11 cellular contexts compared by ENCODE assay signal in the genomic region with DNA sequence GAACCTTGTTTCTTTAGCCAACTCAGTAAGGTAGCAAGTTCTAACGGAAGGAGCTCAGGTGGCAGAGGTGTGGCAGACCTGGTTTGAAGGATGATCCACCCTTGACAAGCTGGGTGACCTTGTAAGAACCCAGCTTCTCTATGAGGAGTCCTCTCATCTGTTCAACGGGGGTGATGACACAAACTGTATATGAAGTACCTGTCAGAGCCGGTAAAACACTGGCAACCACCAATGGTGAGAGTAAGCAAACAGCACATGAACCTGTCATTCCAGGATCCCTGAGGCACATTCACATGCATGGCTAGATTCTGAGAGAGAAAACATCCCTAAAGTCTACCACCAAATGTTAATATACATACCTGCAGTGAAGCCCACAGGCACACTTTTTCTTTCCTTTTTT. TPM values are rescaled to one million over a fixed set of nuclear protein-coding genes. Genes with fewer than 3 reads are reported as not detected.
A peak's percentile ranks its signal among the peaks of the same experiment; 100 is the strongest.
DNase-seq lines count a peak whose midpoint lies in the region; ATAC-seq and TF ChIP-seq lines count a peak whose summit lies in the region.
"Had no signal": no experiment of that assay in that cellular context is flagged by ENCODE, and none has a peak within 500 bp of the region (broad histone marks: within the 10 kb centered on the region; RNA-seq: fewer than 3 reads in every experiment).

No MANE protein-coding gene starts in this region.

- H3K4me3 ChIP-seq in neuronal stem cell (ENCODE audit: low read length in 2 of 2): no peak overlapping the region
- H3K4me3 ChIP-seq: breast epithelium, mucosa of descending colon had no signal

- H3K27ac Mint-ChIP-seq in stimulated activated effector memory CD8-positive, alpha-beta T cell treated with anti-CD3 and anti-CD28 coated beads, Interleukin-12 subunit alpha, Interleukin-12 subunit beta, amount 100 ng/mL, for 72 hours: no peak overlapping the region

- H3K79me1 ChIP-seq in neuronal stem cell (ENCODE audit: low read depth, low read length): peaks cover 10% of the 10 kb centered on the region

- peaks cover 6% of the 10 kb centered on the region for H3K36me3 Mint-ChIP-seq in activated T-cell treated with anti-CD3 and anti-CD28 coated beads, Interleukin-2, amount 50 U/mL, for 4 hours (ENCODE audit: insufficient read depth)
- peaks cover 17% of the 10 kb centered on the region for H3K36me3 Mint-ChIP-seq in stimulated activated effector memory CD8-positive, alpha-beta T cell treated with anti-CD3 and anti-CD28 coated beads, Interleukin-12 subunit alpha, Interleukin-12 subunit beta, amount 100 ng/mL, for 72 hours

- no peak overlapping the region for H2AFZ ChIP-seq in neuronal stem cell (ENCODE audit: low read length)

- H3K4me1 Mint-ChIP-seq in activated T-cell treated with anti-CD3 and anti-CD28 coated beads, Interleukin-2, amount 50 U/mL, for 4 hours (ENCODE audit: low read depth): peaks cover 44% of the 10 kb centered on the region
- H3K4me1 Mint-ChIP-seq in stimulated activated effector memory CD8-positive, alpha-beta T cell treated with anti-CD3 and anti-CD28 coated beads, Interleukin-12 subunit alpha, Interleukin-12 subunit beta, amount 100 ng/mL, for 72 hours: peaks cover 31% of the 10 kb centered on the region

- no peak overlapping the region for H3K18ac ChIP-seq in neuronal stem cell (ENCODE audit: low read length)

- no peak overlapping the region for H3K14ac ChIP-seq in neuronal stem cell (ENCODE audit: low read length)

- no peak overlapping the region for H2BK120ac ChIP-seq in neuronal stem cell (ENCODE audit: low read depth, low read length)

- H3K27ac ChIP-seq in VCaP: peak overlapping the region; percentile 93
- no peak overlapping the region for H3K27ac ChIP-seq in foreskin keratinocyte
- no peak overlapping the region for H3K27ac ChIP-seq in neuronal stem cell (replicated peaks; ENCODE audit: low read length)

- no peak overlapping the region for H2BK5ac ChIP-seq in neuronal stem cell (ENCODE audit: low read length)

- TF ChIP-seq CTCF in VCaP (conservative IDR thresholded peaks at IDR 0.05) (no peak), foreskin keratinocyte (conservative IDR thresholded peaks at IDR 0.05) (no peak)

- H4K8ac ChIP-seq in neuronal stem cell (ENCODE audit: low read depth, low read length): no peak overlapping the region

- H2BK12ac ChIP-seq in neuronal stem cell (ENCODE audit: low read length): no peak overlapping the region

- no peak overlapping the region for H3K9ac ChIP-seq in neuronal stem cell (ENCODE audit: low read depth, low read length, poor library complexity)

- H4K91ac ChIP-seq in neuronal stem cell (ENCODE audit: low read depth, low read length, poor library complexity): no peak overlapping the region

- H3K27me3 ChIP-seq in foreskin keratinocyte: no peaks in the 10 kb centered on the region
- H3K27me3 ChIP-seq in neuronal stem cell (ENCODE audit: control insufficient read depth in 3 of 3, insufficient read depth in 3 of 3, low read depth in 1 of 3, low read length in 3 of 3): no peaks in the 10 kb centered on the region
- H3K27me3 ChIP-seq: breast epithelium had no signal

- H2AK5ac ChIP-seq in neuronal stem cell (ENCODE audit: low read depth, low read length): no peak overlapping the region

- H3K23ac ChIP-seq in neuronal stem cell (ENCODE audit: low read depth, low read length, poor library complexity): no peak overlapping the region

- no peak for DNase-seq in activated T-cell treated with anti-CD3 and anti-CD28 coated beads, Interleukin-2, amount 50 U/mL, for 4 hours
- no peak for DNase-seq in activated T-cell treated with anti-CD3 and anti-CD28 coated beads, Interleukin-2, amount 50 U/mL, for 48 hours
- peak in 1 of 2 donors; percentile 26 for DNase-seq in foreskin keratinocyte
- DNase-seq in stimulated activated effector memory CD8-positive, alpha-beta T cell treated with anti-CD3 and anti-CD28 coated beads, Interleukin-12 subunit alpha, Interleukin-12 subunit beta, amount 100 ng/mL, for 72 hours (ENCODE audit: low spot score in 2 of 2): no peak
- DNase-seq in neuronal stem cell (ENCODE audit: low spot score): no peak
- DNase-seq in stimulated activated CD4-positive, alpha-beta T cell treated with anti-CD3 and anti-CD28 coated beads, Interleukin-2, amount 100 ng/mL, for 24 hours: no peak
- DNase-seq: mucosa of descending colon, NCI-H146 had no signal

- H2BK15ac ChIP-seq in neuronal stem cell (ENCODE audit: low read length): no peak overlapping the region

- no peak overlapping the region for H3K4me2 ChIP-seq in neuronal stem cell (ENCODE audit: insufficient read depth, low read length, poor library complexity, severe bottlenecking)

- H3K27me3 Mint-ChIP-seq in activated T-cell treated with anti-CD3 and anti-CD28 coated beads, Interleukin-2, amount 50 U/mL, for 4 hours (ENCODE audit: low read depth): no peaks in the 10 kb centered on the region

- peaks cover 0 to 4% of the 10 kb centered on the region in 2 donors for H3K36me3 ChIP-seq in neuronal stem cell (replicated peaks in 1 of 2; ENCODE audit: control insufficient read depth in 2 of 2, insufficient read depth in 2 of 2, low read length in 2 of 2)
- H3K36me3 ChIP-seq: breast epithelium had no signal

- no CpG with 5 or more reads among the region's 3 CpGs for WGBS in neuronal stem cell (ENCODE audit: extremely low coverage in 2 of 2, insufficient read length in 2 of 2, insufficient replicate concordance in 1 of 2), 2 donors

- peak overlapping the region; percentile 78 for H3K4me3 Mint-ChIP-seq in activated T-cell treated with anti-CD3 and anti-CD28 coated beads, Interleukin-2, amount 50 U/mL, for 4 hours
- peak overlapping the region; percentile 97 for H3K4me3 Mint-ChIP-seq in stimulated activated effector memory CD8-positive, alpha-beta T cell treated with anti-CD3 and anti-CD28 coated beads, Interleukin-12 subunit alpha, Interleukin-12 subunit beta, amount 100 ng/mL, for 72 hours

- no peak for ATAC-seq in activated T-cell treated with anti-CD3 and anti-CD28 coated beads, Interleukin-2, amount 50 U/mL, for 4 hours
- ATAC-seq in foreskin keratinocyte (peak; percentile 39), HG03354 (IDR thresholded peaks at IDR 0.05; ENCODE audit: poor library complexity, severe bottlenecking, unreplicated experiment) (no peak)
- ATAC-seq in stimulated activated effector memory CD8-positive, alpha-beta T cell treated with anti-CD3 and anti-CD28 coated beads, Interleukin-12 subunit alpha, Interleukin-12 subunit beta, amount 100 ng/mL, for 72 hours: no peak
- ATAC-seq: mucosa of descending colon had no signal

- no peaks in the 10 kb centered on the region for H3K4me1 ChIP-seq in foreskin keratinocyte
- H3K4me1 ChIP-seq in neuronal stem cell (ENCODE audit: control insufficient read depth in 2 of 2, insufficient read depth in 1 of 2, low read depth in 1 of 2, low read length in 2 of 2): peaks cover 2 to 3% of the 10 kb centered on the region in 2 donors

- peaks cover 0 to 7% of the 10 kb centered on the region in 2 donors for H3K9me3 ChIP-seq in neuronal stem cell (replicated peaks in 1 of 2; ENCODE audit: control insufficient read depth in 2 of 2, insufficient read depth in 1 of 2, low read depth in 1 of 2, low read length in 2 of 2)
- H3K9me3 ChIP-seq: breast epithelium, mucosa of descending colon had no signal

- no peak overlapping the region for H3K4ac ChIP-seq in neuronal stem cell (ENCODE audit: low read length)

- no peaks in the 10 kb centered on the region for H3K9me3 Mint-ChIP-seq in activated T-cell treated with anti-CD3 and anti-CD28 coated beads, Interleukin-2, amount 50 U/mL, for 4 hours
- H3K9me3 Mint-ChIP-seq in stimulated activated effector memory CD8-positive, alpha-beta T cell treated with anti-CD3 and anti-CD28 coated beads, Interleukin-12 subunit alpha, Interleukin-12 subunit beta, amount 100 ng/mL, for 72 hours: no peaks in the 10 kb centered on the region

RNA-seq across cellular contexts. Expression of a gene that starts 2.4 kb away (rescaled TPM):
- total RNA-seq in activated T-cell treated with anti-CD3 and anti-CD28 coated beads, Interleukin-2, amount 50 U/mL, for 4 hours: 10 to 100 TPM; 71.8 to 91.5 (median 90.1) TPM
- 50.5 and 54.7 TPM in 2 replicates for total RNA-seq in foreskin keratinocyte
- 33.0 and 36.2 TPM in 2 replicates for polyA plus RNA-seq in foreskin keratinocyte
- polyA plus RNA-seq in neuronal stem cell (2013, experiment 1 of 2): 48.0 TPM
- polyA plus RNA-seq in neuronal stem cell (2013, experiment 2 of 2): 48.5 TPM

RNA-seq across cellular contexts. Expression of a gene that starts 40.1 kb away (rescaled TPM):
- 10 to 100 TPM; 34.7 to 40.5 (median 39.2) TPM for total RNA-seq in activated T-cell treated with anti-CD3 and anti-CD28 coated beads, Interleukin-2, amount 50 U/mL, for 4 hours
- total RNA-seq in foreskin keratinocyte: 39.8 and 43.7 TPM in 2 replicates
- 52.3 and 55.5 TPM in 2 replicates for polyA plus RNA-seq in foreskin keratinocyte
- polyA plus RNA-seq in neuronal stem cell (2013, experiment 1 of 2): 29.8 TPM
- 29.9 TPM for polyA plus RNA-seq in neuronal stem cell (2013, experiment 2 of 2)
